Comparison of ENCODE assay signal across 8 cellular contexts in the genomic region with DNA sequence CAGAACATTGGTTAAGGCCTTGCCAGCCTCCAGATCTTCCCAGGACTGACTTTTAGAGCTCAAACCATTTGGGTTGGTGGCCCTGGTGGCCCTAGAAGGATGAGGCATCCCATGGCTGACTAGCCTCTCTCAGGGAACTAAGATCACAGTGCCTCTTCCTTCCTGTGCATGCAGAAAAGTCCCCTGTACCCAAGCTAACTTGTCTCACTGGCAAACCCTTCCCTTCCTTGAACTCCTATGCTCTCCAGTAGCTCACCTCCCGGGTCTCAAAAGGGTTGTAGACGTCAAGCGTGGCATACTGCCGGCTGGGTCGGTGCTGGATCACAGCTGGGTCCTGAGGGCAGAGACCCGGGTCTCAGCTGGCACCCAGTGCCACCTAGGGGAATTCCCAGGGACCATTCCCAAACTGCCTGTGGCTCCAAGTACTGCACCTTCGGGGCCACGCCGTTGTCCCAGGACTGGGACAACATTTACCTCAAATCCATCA. TPM values are rescaled to one million over a fixed set of nuclear protein-coding genes. Genes with fewer than 3 reads are reported as not detected.
DNase-seq lines count a peak whose midpoint lies in the region; ATAC-seq and TF ChIP-seq lines count a peak whose summit lies in the region.

No MANE protein-coding gene starts in this region.

- DNase-seq in D341Med (ENCODE audit: low spot score) (peak; percentile 59), activated B cell treated with CpG ODN at 0.5 μM for 24 hours (no peak), NCI-H345 treated with DMSO at 0.1 percent for 48 hours (lab: John Stamatoyannopoulos, UW; ENCODE audit: unreplicated experiment) (no peak), NCI-H2081 treated with DMSO at 0.1 percent for 48 hours (lab: John Stamatoyannopoulos, UW) (no peak)
- DNase-seq in stimulated activated naive B cell treated with anti-CD40 and anti-IgM and Interleukin-4, amounts not matched to agents 10 μg/mL and 1 μg/mL and 100 μg/mL, for 72 hours: no peak

- H3K4me3 Mint-ChIP-seq in activated B cell treated with CpG ODN at 0.5 μM for 24 hours: peak overlapping the region; percentile 98
- peak overlapping the region; percentile 97 for H3K4me3 Mint-ChIP-seq in stimulated activated naive B cell treated with anti-CD40 and anti-IgM and Interleukin-4, amounts not matched to agents 10 μg/mL and 1 μg/mL and 100 μg/mL, for 72 hours

- intact Hi-C loops in activated B cell treated with CpG ODN at 0.5 μM for 24 hours (cut with micrococcal nuclease): loop anchor here (5.0 kb wide), 1 partner anchor 54 kb away; the partner anchor contains the start of genes MTX1 and THBS3

- TF ChIP-seq CTCF in activated B cell treated with CpG ODN at 0.5 μM for 24 hours (IDR thresholded peaks at IDR 0.05): no peak

- peaks cover 86% of the 10 kb centered on the region for H3K36me3 Mint-ChIP-seq in activated B cell treated with CpG ODN at 0.5 μM for 24 hours (ENCODE audit: low read depth)
- H3K36me3 Mint-ChIP-seq in stimulated activated naive B cell treated with anti-CD40 and anti-IgM and Interleukin-4, amounts not matched to agents 10 μg/mL and 1 μg/mL and 100 μg/mL, for 72 hours: peaks cover 60 to 69% of the 10 kb centered on the region in 2 donors

- H3K9me3 Mint-ChIP-seq in activated B cell treated with CpG ODN at 0.5 μM for 24 hours: no peaks in the 10 kb centered on the region
- H3K9me3 Mint-ChIP-seq in stimulated activated naive B cell treated with anti-CD40 and anti-IgM and Interleukin-4, amounts not matched to agents 10 μg/mL and 1 μg/mL and 100 μg/mL, for 72 hours: no peaks in the 10 kb centered on the region

- H3K27ac Mint-ChIP-seq in activated B cell treated with CpG ODN at 0.5 μM for 24 hours: peak overlapping the region; percentile 92
- H3K27ac Mint-ChIP-seq in stimulated activated naive B cell treated with anti-CD40 and anti-IgM and Interleukin-4, amounts not matched to agents 10 μg/mL and 1 μg/mL and 100 μg/mL, for 72 hours: peak overlapping the region; percentile 98

- peak overlapping the region; percentile 84 for H3K4me3 ChIP-seq in iPS-11a (ENCODE audit: low read depth, low read length)

- POLR2A ChIA-PET in activated B cell treated with CpG ODN at 0.5 μM for 24 hours (lab: Charles Lee): interaction anchor here (0.5 to 5.8 kb wide), 16 partner anchors 10 to 375 kb away, joined by 3 to 52 read pairs (median 6); partner anchors contain the start of genes ASH1L, CLK2, FDPS and KRTCAP2

- ATAC-seq in HG02642 (IDR thresholded peaks at IDR 0.05; ENCODE audit: poor library complexity, unreplicated experiment) (peak; percentile 9), activated B cell treated with CpG ODN at 0.5 μM for 24 hours (ENCODE audit: low read depth) (peak; percentile 2), HG03565 (IDR thresholded peaks at IDR 0.05; ENCODE audit: unreplicated experiment) (no peak)
- ATAC-seq in stimulated activated naive B cell treated with anti-CD40 and anti-IgM and Interleukin-4, amounts not matched to agents 10 μg/mL and 1 μg/mL and 100 μg/mL, for 72 hours (replicated peaks): peak; percentile 28 to 53

- peaks cover 37% of the 10 kb centered on the region for H3K4me1 Mint-ChIP-seq in activated B cell treated with CpG ODN at 0.5 μM for 24 hours
- peaks cover 32 to 62% of the 10 kb centered on the region in 2 donors for H3K4me1 Mint-ChIP-seq in stimulated activated naive B cell treated with anti-CD40 and anti-IgM and Interleukin-4, amounts not matched to agents 10 μg/mL and 1 μg/mL and 100 μg/mL, for 72 hours

- CTCF ChIA-PET in activated B cell treated with CpG ODN at 0.5 μM for 24 hours (lab: Charles Lee): interaction anchor here (4.0 kb wide), 1 partner anchor 10 kb away, joined by 47 read pairs; no protein-coding TSS in a partner anchor

- H3K27me3 Mint-ChIP-seq in activated B cell treated with CpG ODN at 0.5 μM for 24 hours: no peaks in the 10 kb centered on the region
- H3K27me3 Mint-ChIP-seq in stimulated activated naive B cell treated with anti-CD40 and anti-IgM and Interleukin-4, amounts not matched to agents 10 μg/mL and 1 μg/mL and 100 μg/mL, for 72 hours: no peaks in the 10 kb centered on the region

RNA-seq across cellular contexts. Expression of gene SCAMP3, which starts 0.7 kb away (rescaled TPM):
- 71.8 and 78.6 TPM in 2 replicates for total RNA-seq in activated B cell treated with CpG ODN at 0.5 μM for 24 hours

RNA-seq across cellular contexts. Expression of gene ENTREP3, which starts 6.2 kb away (rescaled TPM):
- total RNA-seq in activated B cell treated with CpG ODN at 0.5 μM for 24 hours: 13.7 and 14.8 TPM in 2 replicates

RNA-seq across cellular contexts. Expression of gene CLK2, which starts 11.9 kb away (rescaled TPM):
- 109 and 112 TPM in 2 replicates for total RNA-seq in activated B cell treated with CpG ODN at 0.5 μM for 24 hours

RNA-seq across cellular contexts. Expression of gene HCN3, which starts 15.8 kb away (rescaled TPM):
- total RNA-seq in activated B cell treated with CpG ODN at 0.5 μM for 24 hours: 2.7 TPM in 2 replicates

RNA-seq across cellular contexts. Expression of gene PKLR, which starts 39.8 kb away (rescaled TPM):
- 0.18 TPM in 1 of 2 replicates, not detected in the other for total RNA-seq in activated B cell treated with CpG ODN at 0.5 μM for 24 hours
